In the genomic region with DNA sequence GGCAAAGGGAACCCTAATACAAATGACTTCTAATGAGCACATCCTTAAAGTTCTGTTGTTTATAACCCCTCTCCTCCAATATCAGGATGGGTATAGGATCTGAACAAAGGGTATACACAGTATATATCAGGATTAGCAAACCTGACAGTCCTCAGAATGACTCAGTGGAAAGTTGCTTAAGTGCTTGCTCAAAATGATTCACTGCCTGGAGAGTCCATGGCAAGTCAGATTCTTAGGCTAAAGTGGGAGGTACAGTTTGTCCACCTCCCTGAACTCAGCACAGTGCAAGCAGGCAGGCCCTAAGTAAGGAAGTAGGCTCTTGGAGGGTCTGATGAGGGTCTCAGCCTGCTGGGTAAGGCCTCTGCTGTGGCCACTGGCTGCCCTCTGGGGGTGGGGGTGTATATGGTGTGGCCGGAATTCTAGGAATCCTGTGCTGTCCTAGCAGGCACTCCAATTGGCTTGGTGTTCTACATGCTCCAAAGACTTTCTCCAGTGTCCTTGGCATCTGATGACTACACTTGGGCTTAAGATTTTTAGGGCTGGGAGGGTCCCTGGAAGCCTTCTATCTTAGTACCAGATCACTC, we compare ENCODE assay signal across 1 cellular context.
TF ChIP-seq lines count a peak whose summit lies in the region.

No MANE protein-coding gene starts in this region.

TF ChIP-seq in WTC11, 78 proteins besides CTCF, POLR2A, EP300 and RAD21 (continued from another document):
- TF ChIP-seq, protein P1, sequence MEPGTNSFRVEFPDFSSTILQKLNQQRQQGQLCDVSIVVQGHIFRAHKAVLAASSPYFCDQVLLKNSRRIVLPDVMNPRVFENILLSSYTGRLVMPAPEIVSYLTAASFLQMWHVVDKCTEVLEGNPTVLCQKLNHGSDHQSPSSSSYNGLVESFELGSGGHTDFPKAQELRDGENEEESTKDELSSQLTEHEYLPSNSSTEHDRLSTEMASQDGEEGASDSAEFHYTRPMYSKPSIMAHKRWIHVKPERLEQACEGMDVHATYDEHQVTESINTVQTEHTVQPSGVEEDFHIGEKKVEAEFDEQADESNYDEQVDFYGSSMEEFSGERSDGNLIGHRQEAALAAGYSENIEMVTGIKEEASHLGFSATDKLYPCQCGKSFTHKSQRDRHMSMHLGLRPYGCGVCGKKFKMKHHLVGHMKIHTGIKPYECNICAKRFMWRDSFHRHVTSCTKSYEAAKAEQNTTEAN (CRISPR knock-in tag; IDR thresholded peaks at IDR 0.05): no peak
- TF ChIP-seq NR1H2 (CRISPR knock-in tag; IDR thresholded peaks at IDR 0.05) (no peak), ZNF671 (CRISPR knock-in tag; IDR thresholded peaks at IDR 0.05) (no peak), CREB1 (CRISPR knock-in tag; IDR thresholded peaks at IDR 0.05) (no peak), NFYB (CRISPR knock-in tag; conservative IDR thresholded peaks at IDR 0.05; ENCODE audit: low read depth) (no peak), EMX1 (CRISPR knock-in tag; IDR thresholded peaks at IDR 0.05) (no peak), TEAD4 (CRISPR knock-in tag; IDR thresholded peaks at IDR 0.05) (no peak), ZNF423 (CRISPR knock-in tag; IDR thresholded peaks at IDR 0.05) (no peak), CREM (CRISPR knock-in tag; IDR thresholded peaks at IDR 0.05) (no peak)
- TF ChIP-seq, protein P2, sequence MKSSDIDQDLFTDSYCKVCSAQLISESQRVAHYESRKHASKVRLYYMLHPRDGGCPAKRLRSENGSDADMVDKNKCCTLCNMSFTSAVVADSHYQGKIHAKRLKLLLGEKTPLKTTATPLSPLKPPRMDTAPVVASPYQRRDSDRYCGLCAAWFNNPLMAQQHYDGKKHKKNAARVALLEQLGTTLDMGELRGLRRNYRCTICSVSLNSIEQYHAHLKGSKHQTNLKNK (CRISPR knock-in tag; IDR thresholded peaks at IDR 0.05): no peak
- TF ChIP-seq, protein P3, sequence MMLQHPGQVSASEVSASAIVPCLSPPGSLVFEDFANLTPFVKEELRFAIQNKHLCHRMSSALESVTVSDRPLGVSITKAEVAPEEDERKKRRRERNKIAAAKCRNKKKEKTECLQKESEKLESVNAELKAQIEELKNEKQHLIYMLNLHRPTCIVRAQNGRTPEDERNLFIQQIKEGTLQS (CRISPR knock-in tag; conservative IDR thresholded peaks at IDR 0.05): no peak
- TF ChIP-seq, protein P4, sequence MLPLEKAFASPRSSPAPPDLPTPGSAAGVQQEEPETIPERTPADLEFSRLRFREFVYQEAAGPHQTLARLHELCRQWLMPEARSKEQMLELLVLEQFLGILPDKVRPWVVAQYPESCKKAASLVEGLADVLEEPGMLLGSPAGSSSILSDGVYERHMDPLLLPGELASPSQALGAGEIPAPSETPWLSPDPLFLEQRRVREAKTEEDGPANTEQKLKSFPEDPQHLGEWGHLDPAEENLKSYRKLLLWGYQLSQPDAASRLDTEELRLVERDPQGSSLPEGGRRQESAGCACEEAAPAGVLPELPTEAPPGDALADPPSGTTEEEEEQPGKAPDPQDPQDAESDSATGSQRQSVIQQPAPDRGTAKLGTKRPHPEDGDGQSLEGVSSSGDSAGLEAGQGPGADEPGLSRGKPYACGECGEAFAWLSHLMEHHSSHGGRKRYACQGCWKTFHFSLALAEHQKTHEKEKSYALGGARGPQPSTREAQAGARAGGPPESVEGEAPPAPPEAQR (CRISPR knock-in tag; IDR thresholded peaks at IDR 0.05): no peak
- TF ChIP-seq, protein P5, sequence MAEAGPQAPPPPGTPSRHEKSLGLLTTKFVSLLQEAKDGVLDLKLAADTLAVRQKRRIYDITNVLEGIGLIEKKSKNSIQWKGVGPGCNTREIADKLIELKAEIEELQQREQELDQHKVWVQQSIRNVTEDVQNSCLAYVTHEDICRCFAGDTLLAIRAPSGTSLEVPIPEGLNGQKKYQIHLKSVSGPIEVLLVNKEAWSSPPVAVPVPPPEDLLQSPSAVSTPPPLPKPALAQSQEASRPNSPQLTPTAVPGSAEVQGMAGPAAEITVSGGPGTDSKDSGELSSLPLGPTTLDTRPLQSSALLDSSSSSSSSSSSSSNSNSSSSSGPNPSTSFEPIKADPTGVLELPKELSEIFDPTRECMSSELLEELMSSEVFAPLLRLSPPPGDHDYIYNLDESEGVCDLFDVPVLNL (CRISPR knock-in tag; IDR thresholded peaks at IDR 0.05; ENCODE audit: borderline replicate concordance, low read depth): no peak
TF ChIP-seq in WTC11: peak in this region for 0.
